Comparison of ENCODE assay signal across 1 cellular context in the genomic region with DNA sequence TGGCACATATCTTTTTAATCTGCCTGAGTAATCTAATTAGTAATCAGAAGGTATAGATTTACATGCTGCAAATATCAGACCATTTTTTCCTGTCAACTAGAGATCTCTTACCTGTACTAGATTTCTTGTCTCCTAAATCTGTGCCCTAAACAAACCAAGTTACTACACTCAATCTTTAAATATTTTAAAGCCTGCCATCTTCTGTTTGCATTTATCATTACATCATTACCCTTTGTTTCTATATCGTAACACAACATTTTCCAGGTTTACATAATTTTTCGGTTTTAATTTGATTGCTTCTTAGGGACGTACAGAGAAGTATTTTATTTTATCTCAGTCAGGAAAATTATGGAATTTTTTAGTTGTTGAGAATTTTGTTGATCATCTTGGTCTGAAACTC.
TF ChIP-seq lines count a peak whose summit lies in the region.

No MANE protein-coding gene starts in this region.

TF ChIP-seq in HepG2, 621 proteins besides CTCF, POLR2A, EP300 and RAD21 (continued from another document):
- no peak for TF ChIP-seq STAT6 (CRISPR knock-in tag; IDR thresholded peaks at IDR 0.05; ENCODE audit: borderline replicate concordance)
